Comparison of ENCODE assay signal across 19 cellular contexts in genomic region chr10:865257-865656, GRCh38.
DNase-seq lines count a peak whose midpoint lies in the region; ATAC-seq, FAIRE-seq and TF ChIP-seq lines count a peak whose summit lies in the region.
"Had no signal": no experiment of that assay in that cellular context is flagged by ENCODE, and none has a peak within 500 bp of the region (broad histone marks: within the 10 kb centered on the region; RNA-seq: fewer than 3 reads in every experiment).

No MANE protein-coding gene starts in this region.

- FAIRE-seq in GM12878 (lab: Jason Lieb, UNC) = no peak
- FAIRE-seq: HTR-8/SVneo, TTC549 had no signal

- H3K4me1 Mint-ChIP-seq in H9 (peaks cover 5 to 8% of the 10 kb centered on the region in 2 experiments; a peak in 2 of 4 replicates), memory B cell (peaks cover 17% of the 10 kb centered on the region)

- no peak overlapping the region for H4K8ac ChIP-seq in H9 (replicated peaks; ENCODE audit: insufficient read length, low read depth, low read length)

- no peak overlapping the region for H2BK15ac ChIP-seq in H9 (ENCODE audit: low read depth, low read length)

- BruUV-seq in GM12878 (replicated peaks; lab: Mats Ljungman, UMichigan) = no TSS peak

- H3K27ac ChIP-seq in DOHH2 (ENCODE audit: low read depth, low read length) (no peak overlapping the region), H9 (ENCODE audit: insufficient read length, low read depth, low read length) (no peak overlapping the region), GM12878 (ENCODE audit: control insufficient read depth, insufficient read depth) (no peak overlapping the region), transverse colon (no peak overlapping the region), substantia nigra (ENCODE audit: low read depth, low read length, poor library complexity, severe bottlenecking) (no peak overlapping the region)
- H3K27ac ChIP-seq: ascending aorta, psoas muscle, suprapubic skin had no signal

- WGBS in H9 (ENCODE audit: extremely low coverage, insufficient read length, low lambda C conversion rate) = no CpG with 5 or more reads among the region's 8 CpGs
- 96% methylated on average over 8 of the region's 8 CpGs for WGBS in GM12878 (ENCODE audit: insufficient coverage, insufficient replicate concordance, low lambda C conversion rate, missing lambda C conversion rate)
- 95% methylated on average over 8 of the region's 8 CpGs for WGBS in transverse colon (ENCODE audit: low coverage in 1 of 2), 2 donors

- H2BK20ac ChIP-seq in H9 (ENCODE audit: low read depth, low read length, poor library complexity, severe bottlenecking) = no peak overlapping the region

- H3K36me3 ChIP-seq in DOHH2 (ENCODE audit: control insufficient read depth, low read length) (peaks cover 91% of the 10 kb centered on the region), GM12878 (ENCODE audit: control insufficient read depth in 2 of 2, insufficient read depth in 2 of 2, low read length in 1 of 2) (peaks cover 11 to 33% of the 10 kb centered on the region in 2 experiments), transverse colon (peaks cover 0 to 37% (median 15%) of the 10 kb centered on the region in 4 donors)

- TF ChIP-seq EP300 in GM12878 (IDR thresholded peaks at IDR 0.05; ENCODE audit: borderline replicate concordance in 1 of 2, control insufficient read depth in 1 of 2, low read depth in 2 of 2, low read length in 2 of 2) (no peak), transverse colon (IDR thresholded peaks at IDR 0.05; ENCODE audit: low read depth) (no peak)

- in situ Hi-C loops in GM12878 (cut with MboI) (no loop called here), transverse colon (cut with MboI; ENCODE audit: low pct_ligation_motif_present in 1 of 4, low pct_unique_long_range_greater_than_20kb in 1 of 4, low sequenced_read_pairs in 3 of 4) (no loop called here)

- H4K91ac ChIP-seq in H9 (ENCODE audit: insufficient read length, low read depth, low read length) = no peak overlapping the region

- TF ChIP-seq POLR2A in GM12878 (IDR thresholded peaks at IDR 0.05; ENCODE audit: low read depth, low read length) (no peak), transverse colon (IDR thresholded peaks at IDR 0.05) (no peak)

- H3K4ac ChIP-seq in H9 (ENCODE audit: low read depth, low read length) = no peak overlapping the region

- no peak overlapping the region for H2AK5ac ChIP-seq in H9 (ENCODE audit: insufficient read length, low read length)

- no peak overlapping the region for H3K4me3 Mint-ChIP-seq in H9
- H3K4me3 Mint-ChIP-seq in memory B cell = no peak overlapping the region
- H3K4me3 Mint-ChIP-seq: dendritic cell treated with granulocyte-macrophage colony-stimulating factor and Interleukin-4, amounts not matched to agents 40 ng/mL and 50 ng/mL, for 4 days had no signal

- TF ChIP-seq CTCF in DOHH2 (IDR thresholded peaks at IDR 0.05; ENCODE audit: low read depth, low read length, poor library complexity, severe bottlenecking) = peak; percentile 15
- peak; percentile 60 for TF ChIP-seq CTCF in H9 (conservative IDR thresholded peaks at IDR 0.05)
- TF ChIP-seq CTCF in GM12878 (IDR thresholded peaks at IDR 0.05 in 2 of 3, conservative IDR thresholded peaks at IDR 0.05 in 1 of 3; ENCODE audit: control insufficient read depth in 2 of 3, extremely low read depth in 1 of 3, insufficient read depth in 1 of 3, low read depth in 3 of 3, low read length in 3 of 3) = peak in 1 of 3 experiments; percentile 10; a peak in 1 of 6 replicates
- TF ChIP-seq CTCF in transverse colon (IDR thresholded peaks at IDR 0.05) = no peak

- no peak overlapping the region for H3K14ac ChIP-seq in H9 (ENCODE audit: insufficient read depth, low read length)

- H3K4me2 ChIP-seq in DOHH2 (ENCODE audit: low read length) (no peak overlapping the region), H9 (ENCODE audit: insufficient read depth, insufficient read length, low read length) (no peak overlapping the region), GM12878 (ENCODE audit: control insufficient read depth, insufficient read depth) (no peak overlapping the region)

- SMC1A ChIA-PET in GM12878 (lab: Charles Lee; ENCODE audit: uncharacterized antibody, unreplicated experiment) = no interaction called here

- CTCF ChIA-PET in GM12878 (lab: Yijun Ruan, JAX) = interaction anchor here (1.0 kb wide), 1 partner anchor 378 kb away, joined by 4 read pairs; no protein-coding TSS in a partner anchor

- H3K27me3 ChIP-seq in DOHH2 (ENCODE audit: control insufficient read depth, low read length) (no peaks in the 10 kb centered on the region), H9 (ENCODE audit: insufficient read depth, low read length) (no peaks in the 10 kb centered on the region), GM12878 (replicated peaks in 1 of 2; ENCODE audit: control insufficient read depth in 2 of 2, insufficient read depth in 2 of 2, low read length in 1 of 2) (no peaks in the 10 kb centered on the region), transverse colon (no peaks in the 10 kb centered on the region)
- H3K27me3 ChIP-seq: ascending aorta, heart right ventricle, suprapubic skin had no signal

- no peak overlapping the region for H2BK5ac ChIP-seq in H9 (ENCODE audit: insufficient read length, low read length)

- H3K9me3 ChIP-seq in DOHH2 (ENCODE audit: control insufficient read depth, insufficient read depth, low read length) = no peaks in the 10 kb centered on the region
- H3K9me3 ChIP-seq in H9 (ENCODE audit: control insufficient read depth, low read depth, low read length) = no peaks in the 10 kb centered on the region
- H3K9me3 ChIP-seq in GM12878 (replicated peaks; ENCODE audit: control insufficient read depth, insufficient read depth, low read length) = no peaks in the 10 kb centered on the region
- no peaks in the 10 kb centered on the region for H3K9me3 ChIP-seq in transverse colon
- H3K9me3 ChIP-seq: ascending aorta, heart right ventricle, psoas muscle, suprapubic skin had no signal

- H3K9me3 Mint-ChIP-seq in H9 = no peaks in the 10 kb centered on the region
- no peaks in the 10 kb centered on the region for H3K9me3 Mint-ChIP-seq in memory B cell
- H3K9me3 Mint-ChIP-seq: dendritic cell treated with granulocyte-macrophage colony-stimulating factor and Interleukin-4, amounts not matched to agents 40 ng/mL and 50 ng/mL, for 4 days had no signal

- no peaks in the 10 kb centered on the region for H3K4me1 ChIP-seq in DOHH2 (ENCODE audit: control insufficient read depth, low read length)
- H3K4me1 ChIP-seq in H9 (ENCODE audit: insufficient read depth, low read length) = no peaks in the 10 kb centered on the region; the same call in 1 of the 2 replicates
- H3K4me1 ChIP-seq in GM12878 (ENCODE audit: control insufficient read depth, insufficient read depth, low read length) = peaks cover 9% of the 10 kb centered on the region
- no peaks in the 10 kb centered on the region for H3K4me1 ChIP-seq in transverse colon
- H3K4me1 ChIP-seq: ascending aorta, suprapubic skin had no signal

- H3K9me2 ChIP-seq in DOHH2 (replicated peaks; ENCODE audit: control insufficient read depth, low read length) = no peaks in the 10 kb centered on the region

- no peak overlapping the region for H2BK120ac ChIP-seq in H9 (ENCODE audit: low read depth, low read length, poor library complexity, severe bottlenecking)

- H3K23me2 ChIP-seq in H9 (ENCODE audit: insufficient read length, low read depth, low read length, poor library complexity, severe bottlenecking) = no peaks in the 10 kb centered on the region

- no peak overlapping the region for H2BK12ac ChIP-seq in H9 (ENCODE audit: insufficient read length, low read depth, low read length)

- no peak overlapping the region for H3K23ac ChIP-seq in H9 (ENCODE audit: insufficient read length, low read depth, low read length)

- H3K4me3 ChIP-seq in DOHH2 (ENCODE audit: low read length) = no peak overlapping the region
- no peak overlapping the region for H3K4me3 ChIP-seq in GM12878
- no peak overlapping the region for H3K4me3 ChIP-seq in transverse colon
- H3K4me3 ChIP-seq: ascending aorta, heart right ventricle, psoas muscle, suprapubic skin had no signal

- H3K9ac ChIP-seq in H9 (ENCODE audit: extremely low read depth, insufficient read length, low read length) (no peak overlapping the region), GM12878 (ENCODE audit: control insufficient read depth, insufficient read depth, low read length) (no peak overlapping the region)

- H3K27ac Mint-ChIP-seq in H9 (peak overlapping the region in 2 of 3 experiments; percentile 34 to 88; a peak in 5 of 7 replicates), memory B cell (peak overlapping the region; percentile 18)
- H3K27ac Mint-ChIP-seq: dendritic cell treated with granulocyte-macrophage colony-stimulating factor and Interleukin-4, amounts not matched to agents 40 ng/mL and 50 ng/mL, for 4 days had no signal

- H3K36me3 Mint-ChIP-seq in H9 (ENCODE audit: insufficient read depth in 1 of 3, low read depth in 3 of 3) = peaks cover 34 to 56% (median 56%) of the 10 kb centered on the region in 3 experiments
- H3K36me3 Mint-ChIP-seq in memory B cell = peaks cover 27% of the 10 kb centered on the region

- H3K79me1 ChIP-seq in H9 (ENCODE audit: insufficient read depth, low read depth, low read length, poor library complexity, severe bottlenecking) = no peaks in the 10 kb centered on the region

- peaks cover 9% of the 10 kb centered on the region; the same call in 1 of the 2 replicates for H3F3A ChIP-seq in DOHH2 (ENCODE audit: control insufficient read depth, insufficient read depth)

- POLR2A ChIA-PET in GM12878 (lab: Charles Lee) = no interaction called here

- H3K27me3 Mint-ChIP-seq in H9 (ENCODE audit: low read depth) (no peaks in the 10 kb centered on the region; the same call in 1 of the 2 replicates), memory B cell (no peaks in the 10 kb centered on the region)
- H3K27me3 Mint-ChIP-seq: dendritic cell treated with granulocyte-macrophage colony-stimulating factor and Interleukin-4, amounts not matched to agents 40 ng/mL and 50 ng/mL, for 4 days had no signal

- ATAC-seq in GM12878 = no peak
- ATAC-seq in memory B cell (ENCODE audit: low read depth) = no peak
- no peak for ATAC-seq in GM21515 (IDR thresholded peaks at IDR 0.05; ENCODE audit: unreplicated experiment)
- ATAC-seq: esophagus mucosa, heart right ventricle, left ventricle myocardium superior, psoas muscle had no signal

- DNase-seq in H9 (peak; percentile 60), GM12878 (ENCODE audit: low read depth, low spot score) (no peak), memory B cell (ENCODE audit: low spot score in 2 of 2) (no peak), transverse colon (no peak), substantia nigra (lab: John Stamatoyannopoulos, UW) (no peak)
- DNase-seq: activated effector memory CD4-positive, alpha-beta T cell treated with anti-CD3 and anti-CD28 coated beads, Interleukin-2, amount 50 U/mL, for 16 hours; heart right ventricle; left ventricle myocardium superior; NCI-H2029 treated with DMSO at 0.1 percent for 48 hours; NCI-H524; psoas muscle had no signal

- intact Hi-C loops in GM12878 (cut with micrococcal nuclease; ENCODE audit: unreplicated experiment) = no loop called here
- intact Hi-C loops in transverse colon (cut with DNase I; ENCODE audit: low total_unique reads) = no loop called here

- TF ChIP-seq RAD21 in GM12878 (IDR thresholded peaks at IDR 0.05; ENCODE audit: insufficient read depth, low read depth, low read length) = no peak

- H3K79me2 ChIP-seq in DOHH2 (ENCODE audit: control insufficient read depth, low read length) (peaks cover 71% of the 10 kb centered on the region), H9 (ENCODE audit: insufficient read depth, low read length) (peaks cover 2% of the 10 kb centered on the region; the same call in 1 of the 2 replicates), GM12878 (ENCODE audit: control insufficient read depth, insufficient read depth, low read length) (peaks cover 11% of the 10 kb centered on the region)

- RAD21 ChIA-PET in GM12878 (lab: Charles Lee; ENCODE audit: unreplicated experiment) = no interaction called here

- H4K20me1 ChIP-seq in DOHH2 (ENCODE audit: control insufficient read depth, insufficient read depth, low read depth, low read length) (peaks cover 3% of the 10 kb centered on the region; the same call in 1 of the 2 replicates), H9 (ENCODE audit: control insufficient read depth, insufficient read depth, insufficient read length) (peaks cover 4% of the 10 kb centered on the region), GM12878 (ENCODE audit: control insufficient read depth, insufficient read depth) (no peaks in the 10 kb centered on the region)

- H2AFZ ChIP-seq in H9 (ENCODE audit: low read length) = no peak overlapping the region
- H2AFZ ChIP-seq in GM12878 (ENCODE audit: control insufficient read depth, low read depth, low read length) = no peak overlapping the region

- no peak overlapping the region for H3K18ac ChIP-seq in H9 (ENCODE audit: insufficient read length, low read depth, low read length)

- no peak overlapping the region for H4K5ac ChIP-seq in H9 (ENCODE audit: insufficient read length, low read depth, low read length)

- H3T11ph ChIP-seq in H9 (ENCODE audit: low read length) = no peak overlapping the region

- H3K56ac ChIP-seq in H9 (ENCODE audit: insufficient read length, low read depth, low read length) = no peak overlapping the region

Comparison
In these comparisons a context has a peak if more than half of its experiments do, and no peak if none do; other contexts are left out.
1. CTCF ChIP-seq: peak in DOHH2 (single experiment) and H9 (single experiment); none in transverse colon (0 of 5).